In the genomic region with DNA sequence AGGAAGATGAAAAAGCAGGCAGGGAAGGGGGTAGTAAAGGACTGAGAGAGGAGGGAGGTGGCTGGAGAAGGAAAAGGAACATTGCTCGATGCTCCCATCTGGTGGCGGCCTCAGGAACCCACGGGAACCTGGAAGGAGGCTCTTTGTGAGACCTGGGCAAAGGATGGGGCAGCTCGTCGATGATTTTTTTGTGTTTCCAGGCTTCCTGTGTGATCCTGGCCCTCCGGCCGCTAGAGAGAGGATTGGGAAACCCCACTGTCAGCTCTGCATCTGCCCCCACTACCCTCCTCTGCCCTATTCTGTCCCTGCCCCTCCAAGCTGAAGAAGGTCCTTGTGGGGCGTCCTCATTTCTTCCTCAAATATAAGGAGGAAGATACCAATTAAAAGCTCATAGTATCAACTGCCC, we compare ENCODE assay signal across 9 cellular contexts. TPM values are rescaled to one million over a fixed set of nuclear protein-coding genes. Genes with fewer than 3 reads are reported as not detected.
DNase-seq lines count a peak whose midpoint lies in the region; ATAC-seq, FAIRE-seq and TF ChIP-seq lines count a peak whose summit lies in the region.
"Had no signal": no experiment of that assay in that cellular context is flagged by ENCODE, and none has a peak within 500 bp of the region (broad histone marks: within the 10 kb centered on the region; RNA-seq: fewer than 3 reads in every experiment).

No MANE protein-coding gene starts in this region.

- H3K79me2 ChIP-seq in OCI-LY1 (ENCODE audit: insufficient read depth, low read length), result no peaks in the 10 kb centered on the region

- H3K36me3 Mint-ChIP-seq in activated T-cell treated with anti-CD3 and anti-CD28 coated beads, Interleukin-2, amount 50 U/mL, for 4 hours (ENCODE audit: insufficient read depth), result no peaks in the 10 kb centered on the region

- intact Hi-C loops in vagina (cut with DNase I), result loop anchor here (2.0 to 10.0 kb wide), 4 partner anchors 55 to 357 kb away; partner anchors contain the start of genes ABCC3 and SPATA20

- no peaks in the 10 kb centered on the region for H3K36me3 ChIP-seq in OCI-LY1 (ENCODE audit: insufficient read depth, low read length)
- H3K36me3 ChIP-seq in vagina, result no peaks in the 10 kb centered on the region

- peak; percentile 62 to 68 for ATAC-seq in activated T-cell treated with anti-CD3 and anti-CD28 coated beads, Interleukin-2, amount 50 U/mL, for 4 hours
- no peak for ATAC-seq in GM21515 (IDR thresholded peaks at IDR 0.05; ENCODE audit: unreplicated experiment)

- no peaks in the 10 kb centered on the region for H4K20me1 ChIP-seq in OCI-LY1 (ENCODE audit: insufficient read depth, low read length)

- no peak for TF ChIP-seq POLR2A in vagina (IDR thresholded peaks at IDR 0.05)

- FAIRE-seq in D721Med (lab: Jason Lieb, UNC), result peak; percentile 51

- no peak overlapping the region for H3K27ac ChIP-seq in OCI-LY1 (ENCODE audit: low read depth, low read length, poor library complexity, severe bottlenecking)
- no peak overlapping the region for H3K27ac ChIP-seq in vagina

- H3K4me3 ChIP-seq in OCI-LY1 (ENCODE audit: low read depth, low read length, poor library complexity, severe bottlenecking) (no peak overlapping the region), fibroblast of pulmonary artery (replicated peaks; ENCODE audit: low read depth, low read length) (no peak overlapping the region), vagina (no peak overlapping the region)

- DNase-seq in D721Med (ENCODE audit: insufficient read length, low spot score), result peak; percentile 81
- DNase-seq in HuH-7.5 (ENCODE audit: low spot score), result peak; percentile 93
- peak; percentile 34 for DNase-seq in activated T-cell treated with anti-CD3 and anti-CD28 coated beads, Interleukin-2, amount 50 U/mL, for 4 hours
- DNase-seq in fibroblast of pulmonary artery (ENCODE audit: low read depth), result peak; percentile 78
- peak in 51 of 56 donors; percentile 20 to 88 (median 59) for DNase-seq in nucleus accumbens (lab: John Stamatoyannopoulos, UW)
- DNase-seq in vagina (ENCODE audit: extremely low spot score in 2 of 2), result peak in 1 of 2 donors; percentile 58

- no peaks in the 10 kb centered on the region for H3F3A ChIP-seq in OCI-LY1 (ENCODE audit: insufficient read depth, low read length)

- no peak overlapping the region for H3K9ac ChIP-seq in OCI-LY1 (ENCODE audit: low read length)

- H3K4me1 Mint-ChIP-seq in activated T-cell treated with anti-CD3 and anti-CD28 coated beads, Interleukin-2, amount 50 U/mL, for 4 hours (ENCODE audit: low read depth), result peaks cover 1% of the 10 kb centered on the region

- H3K4me3 Mint-ChIP-seq in activated T-cell treated with anti-CD3 and anti-CD28 coated beads, Interleukin-2, amount 50 U/mL, for 4 hours, result no peak overlapping the region

- H2AFZ ChIP-seq in OCI-LY1 (ENCODE audit: low read length), result no peak overlapping the region

- H3K27me3 Mint-ChIP-seq in activated T-cell treated with anti-CD3 and anti-CD28 coated beads, Interleukin-2, amount 50 U/mL, for 4 hours (ENCODE audit: low read depth), result no peaks in the 10 kb centered on the region

- no peaks in the 10 kb centered on the region for H3K9me2 ChIP-seq in OCI-LY1 (ENCODE audit: low read depth, low read length)

- H3K9me3 Mint-ChIP-seq in activated T-cell treated with anti-CD3 and anti-CD28 coated beads, Interleukin-2, amount 50 U/mL, for 4 hours, result no peaks in the 10 kb centered on the region

- H3K9me3 ChIP-seq in OCI-LY1 (ENCODE audit: low read length), result no peaks in the 10 kb centered on the region
- H3K9me3 ChIP-seq in vagina, result no peaks in the 10 kb centered on the region

- peak; percentile 95 for TF ChIP-seq CTCF in D721Med (IDR thresholded peaks at IDR 0.05; ENCODE audit: insufficient read depth, missing control alignments)
- TF ChIP-seq CTCF in OCI-LY1 (IDR thresholded peaks at IDR 0.05; ENCODE audit: low read length), result peak; percentile 65
- peak; percentile 86 for TF ChIP-seq CTCF in fibroblast of pulmonary artery (IDR thresholded peaks at IDR 0.05; ENCODE audit: low read length, missing control alignments)
- peak; percentile 37 to 88 (median 83) for TF ChIP-seq CTCF in vagina (IDR thresholded peaks at IDR 0.05)

- no peak overlapping the region for H3K4me2 ChIP-seq in OCI-LY1 (ENCODE audit: low read length)

- no peaks in the 10 kb centered on the region for H3K4me1 ChIP-seq in OCI-LY1 (ENCODE audit: insufficient read depth, low read length, severe bottlenecking)
- H3K4me1 ChIP-seq in vagina, result no peaks in the 10 kb centered on the region

- H3K27me3 ChIP-seq in OCI-LY1 (ENCODE audit: insufficient read depth, low read length), result peaks cover 10% of the 10 kb centered on the region
- no peaks in the 10 kb centered on the region for H3K27me3 ChIP-seq in vagina

RNA-seq across cellular contexts. Expression of gene WFIKKN2, which starts 6.6 kb away (rescaled TPM):
- not detected for total RNA-seq in activated T-cell treated with anti-CD3 and anti-CD28 coated beads, Interleukin-2, amount 50 U/mL, for 4 hours
- 0.49 TPM for total RNA-seq in vagina
- total RNA-seq: T-helper 1 cell treated with Interleukin-12 subunit alpha and Interleukin-12 subunit beta and Interleukin-4 antibody, amounts not matched to agents 30 ng/mL and 1 ng/mL, for 36 hours had no signal

RNA-seq across cellular contexts. Expression of gene TOB1, which starts 24.2 kb away (rescaled TPM):
- total RNA-seq in activated T-cell treated with anti-CD3 and anti-CD28 coated beads, Interleukin-2, amount 50 U/mL, for 4 hours, result 10 to 100 TPM; 29.4 to 31.0 (median 30.9) TPM
- total RNA-seq in vagina, result 74.4 TPM
